In the genomic region with DNA sequence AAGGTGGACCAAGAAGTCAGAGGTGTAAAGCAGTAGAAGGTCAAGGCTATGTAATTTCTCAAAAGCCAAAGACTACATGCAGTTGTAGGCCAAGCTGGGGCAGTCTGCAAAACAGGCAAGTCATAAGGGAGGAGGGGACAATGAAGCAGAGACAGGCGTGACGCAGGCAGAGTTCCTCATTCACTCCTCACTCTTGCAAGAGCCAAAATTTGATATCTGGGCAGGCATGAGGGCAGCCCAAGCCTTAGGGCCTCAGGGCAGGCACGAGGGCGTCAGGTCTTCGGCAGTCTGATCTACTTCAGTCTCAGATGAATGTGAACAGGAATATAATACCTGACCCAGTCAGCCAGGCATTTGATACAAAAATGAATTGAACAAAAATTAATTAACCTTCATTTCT, we compare ENCODE assay signal across 26 cellular contexts.
"Had no signal": no experiment of that assay in that cellular context is flagged by ENCODE, and none has a peak within 500 bp of the region (broad histone marks: within the 10 kb centered on the region; RNA-seq: fewer than 3 reads in every experiment).

No MANE protein-coding gene starts in this region.

- ATAC-seq: foreskin keratinocyte; heart right ventricle; left colon; lower lobe of right lung; natural killer cell; psoas muscle; right cardiac atrium; stimulated activated naive CD8-positive, alpha-beta T cell treated with anti-CD3 and anti-CD28 coated beads, Interleukin-15, Interleukin-2, amounts not matched to agents 100 U/mL and 50 U/mL, for 24 hours had no signal

- H3K27me3 ChIP-seq: esophagus muscularis mucosa, foreskin keratinocyte, heart right ventricle, ovary, sigmoid colon, testis, tibial artery, upper lobe of left lung had no signal

- H3K27ac ChIP-seq: coronary artery, esophagus muscularis mucosa, foreskin keratinocyte, heart right ventricle, left ventricle myocardium inferior, lower lobe of right lung, ovary, psoas muscle, sigmoid colon, testis, tibial artery, upper lobe of left lung had no signal

- H3K4me1 ChIP-seq: esophagus muscularis mucosa, foreskin keratinocyte, heart right ventricle, left ventricle myocardium inferior, lower lobe of right lung, psoas muscle, sigmoid colon, testis, tibial artery, upper lobe of left lung had no signal

- H3K36me3 ChIP-seq: esophagus muscularis mucosa, heart right ventricle, left ventricle myocardium inferior, lower lobe of right lung, ovary, sigmoid colon, tibial artery, upper lobe of left lung had no signal

- H3K4me3 ChIP-seq: coronary artery, esophagus muscularis mucosa, heart right ventricle, left ventricle myocardium inferior, lower lobe of right lung, ovary, psoas muscle, sigmoid colon, testis, tibial artery, upper lobe of left lung had no signal

- H3K9me3 ChIP-seq: esophagus muscularis mucosa, left ventricle myocardium inferior, lower lobe of right lung, ovary, psoas muscle, sigmoid colon, testis, tibial artery, upper lobe of left lung had no signal

- DNase-seq: dermis blood vessel endothelial cell; effector memory CD4-positive, alpha-beta T cell; foreskin keratinocyte; glutamatergic neuron; heart right ventricle; hippocampal formation; kidney glomerular epithelial cell; left colon; left ventricle myocardium inferior; lower lobe of right lung; natural killer cell; occipital lobe; ovary; posterior cingulate gyrus; psoas muscle; right cardiac atrium; sigmoid colon; stimulated activated CD4-positive, alpha-beta T cell treated with anti-CD3 and anti-CD28 coated beads, Interleukin-2, amount 100 ng/mL, for 24 hours; stimulated activated CD4-positive, alpha-beta T cell treated with anti-CD3 and anti-CD28 coated beads, Interleukin-4, amount 100 ng/mL, for 24 hours; stimulated activated naive CD8-positive, alpha-beta T cell treated with anti-CD3 and anti-CD28 coated beads, Interleukin-15, Interleukin-2, amounts not matched to agents 100 U/mL and 50 U/mL, for 24 hours; substantia nigra; testis; tibial artery; upper lobe of left lung had no signal
